In genomic region chr11:118841469-118842222, GRCh38 we compare ENCODE assay signal across 8 cellular contexts.
DNase-seq lines count a peak whose midpoint lies in the region; ATAC-seq lines count a peak whose summit lies in the region.

No MANE protein-coding gene starts in this region.

- DNase-seq in activated T-cell treated with anti-CD3 and anti-CD28 coated beads for 24 hours (ENCODE audit: low read depth), result peak; percentile 23
- peak; percentile 6 to 44 for DNase-seq in stimulated activated CD4-positive, alpha-beta T cell treated with anti-CD3 and anti-CD28 coated beads, Interleukin-12 subunit alpha, Interleukin-12 subunit beta, amount 100 ng/mL, for 24 hours (ENCODE audit: low read depth in 2 of 2)
- DNase-seq in NCI-H2029 treated with DMSO at 0.1 percent for 48 hours (lab: John Stamatoyannopoulos, UW), result no peak
- DNase-seq in KG1 (lab: John Stamatoyannopoulos, UW), result no peak

- peak; percentile 52 for ATAC-seq in GM18498 (IDR thresholded peaks at IDR 0.05; ENCODE audit: unreplicated experiment)
- ATAC-seq in HG03045 (IDR thresholded peaks at IDR 0.05; ENCODE audit: unreplicated experiment), result peak; percentile 53
- no peak for ATAC-seq in GM19395 (IDR thresholded peaks at IDR 0.05; ENCODE audit: unreplicated experiment)
- no peak for ATAC-seq in GM19452 (IDR thresholded peaks at IDR 0.05; ENCODE audit: unreplicated experiment)

Comparison
In these comparisons a context has a peak if more than half of its experiments do, and no peak if none do; other contexts are left out.
1. ATAC-seq: peak in GM18498 (single experiment) and HG03045 (single experiment); none in GM19395 (single experiment) and GM19452 (single experiment).
2. DNase-seq: peak in activated T-cell treated with anti-CD3 and anti-CD28 coated beads for 24 hours (single experiment) and stimulated activated CD4-positive, alpha-beta T cell treated with anti-CD3 and anti-CD28 coated beads, Interleukin-12 subunit alpha, Interleukin-12 subunit beta, amount 100 ng/mL, for 24 hours (2 of 2); none in NCI-H2029 treated with DMSO at 0.1 percent for 48 hours (single experiment) and KG1 (single experiment).